Comparison of ENCODE assay signal across 19 cellular contexts in the genomic region with DNA sequence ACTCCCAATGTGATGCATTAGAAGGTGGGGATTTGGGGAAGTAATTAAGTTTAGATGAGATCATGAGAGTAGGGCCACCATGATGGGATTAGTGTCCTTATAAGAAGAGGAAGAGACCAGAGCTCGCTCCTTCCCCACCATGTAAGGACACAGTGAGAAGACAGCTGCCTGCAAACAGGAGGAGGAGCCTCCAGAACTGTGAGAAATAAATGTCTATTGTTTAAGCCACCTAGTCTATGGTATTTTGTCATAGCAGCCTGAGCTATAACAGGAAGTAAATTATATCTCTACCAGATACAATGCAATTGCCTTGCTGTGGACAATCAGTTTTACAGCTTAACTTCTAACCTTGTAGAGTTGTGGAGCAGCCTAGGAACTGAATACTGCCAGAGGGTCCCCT. TPM values are rescaled to one million over a fixed set of nuclear protein-coding genes. Genes with fewer than 3 reads are reported as not detected.
A peak's percentile ranks its signal among the peaks of the same experiment; 100 is the strongest.
DNase-seq lines count a peak whose midpoint lies in the region; ATAC-seq, FAIRE-seq and TF ChIP-seq lines count a peak whose summit lies in the region.
"Had no signal": no experiment of that assay in that cellular context is flagged by ENCODE, and none has a peak within 500 bp of the region (broad histone marks: within the 10 kb centered on the region; RNA-seq: fewer than 3 reads in every experiment).

No MANE protein-coding gene starts in this region.

- RAD21 ChIA-PET in GM12878 (lab: Charles Lee; ENCODE audit: unreplicated experiment): interaction anchor here (0.9 to 3.2 kb wide), 6 partner anchors 10 to 167 kb away, joined by 4 to 19 read pairs (median 6); no protein-coding TSS in a partner anchor

- WGBS in GM12878 (ENCODE audit: insufficient coverage, insufficient replicate concordance, low lambda C conversion rate, missing lambda C conversion rate): 100% methylated on average over 1 of the region's 1 CpG
- WGBS in heart right ventricle, 2 donors: 78 to 83% methylated on average over 1 of the region's 1 CpG

- H3K4me2 ChIP-seq in GM12878 (ENCODE audit: control insufficient read depth, insufficient read depth): no peak overlapping the region

- TF ChIP-seq EP300 in GM12878 (IDR thresholded peaks at IDR 0.05; ENCODE audit: borderline replicate concordance in 1 of 2, control insufficient read depth in 1 of 2, low read depth in 2 of 2, low read length in 2 of 2): no peak

- SMC1A ChIA-PET in GM12878 (lab: Charles Lee; ENCODE audit: uncharacterized antibody, unreplicated experiment): interaction anchor here (1.0 to 12.0 kb wide), 11 partner anchors 10 to 338 kb away, joined by 3 to 192 read pairs (median 12); no protein-coding TSS in a partner anchor

- H3K9me3 ChIP-seq in GM12878 (replicated peaks; ENCODE audit: control insufficient read depth, insufficient read depth, low read length) (no peaks in the 10 kb centered on the region), heart right ventricle (peaks cover 0 to 12% (median 0%) of the 10 kb centered on the region in 11 donors)

- peaks cover 26% of the 10 kb centered on the region for H3K4me1 Mint-ChIP-seq in CD14-positive monocyte
- peaks cover 6% of the 10 kb centered on the region for H3K4me1 Mint-ChIP-seq in activated T-helper 2 cell treated with anti-CD3 and anti-CD28 coated beads, Interferon-gamma antibody, Interleukin-2, Interleukin-4, amounts not matched to agents 10 μg/mL and 5 μg/mL and 100 μg/mL, durations not matched to agents 14 hours and 24 hours and 36 hours (ENCODE audit: low read depth)

- H3K4me3 ChIP-seq in GM12878: no peak overlapping the region
- H3K4me3 ChIP-seq in heart right ventricle: no peak overlapping the region

- DNase-seq in CD14-positive monocyte (ENCODE audit: low spot score) (peak; percentile 70), NOMO-1 treated with DMSO at 0.1 percent for 48 hours (lab: John Stamatoyannopoulos, UW; ENCODE audit: unreplicated experiment) (peak; percentile 100), GM12878 (ENCODE audit: low read depth, low spot score) (no peak), heart right ventricle (no peak), H4 (ENCODE audit: low spot score) (no peak)
- DNase-seq in activated T-helper 2 cell treated with anti-CD3 and anti-CD28 coated beads, Interferon-gamma antibody, Interleukin-2, Interleukin-4, amounts not matched to agents 10 μg/mL and 5 μg/mL and 100 μg/mL, durations not matched to agents 14 hours and 24 hours and 36 hours (ENCODE audit: low spot score): no peak
- DNase-seq: activated naive CD8-positive, alpha-beta T cell treated with anti-CD3 and anti-CD28 coated beads, Interleukin-2, amount 50 U/mL, for 24 hours; central memory CD4-positive, alpha-beta T cell; hypothalamus; NCI-H1417; NCI-H2171 treated with DMSO at 0.1 percent for 48 hours; SHP77; stimulated activated CD4-positive, alpha-beta T cell treated with anti-CD3 and anti-CD28 coated beads, Interleukin-4, amount 100 ng/mL, for 1 hour; stimulated activated CD8-positive, alpha-beta memory T cell treated with anti-CD3 and anti-CD28 coated beads, Interleukin-4, amount 100 ng/mL, for 48 hours; T-helper 9 cell had no signal

- ATAC-seq in GM19351 (IDR thresholded peaks at IDR 0.05; ENCODE audit: unreplicated experiment): peak; percentile 60
- ATAC-seq in GM12878: peak; percentile 17; the same call in 2 of the 3 replicates
- no peak for ATAC-seq in heart right ventricle
- ATAC-seq in GM19397 (IDR thresholded peaks at IDR 0.05; ENCODE audit: unreplicated experiment): no peak
- ATAC-seq: activated naive CD8-positive, alpha-beta T cell treated with anti-CD3 and anti-CD28 coated beads, Interleukin-2, amount 50 U/mL, for 24 hours; HCT116 had no signal

- peaks cover 27% of the 10 kb centered on the region for H3K4me1 ChIP-seq in GM12878 (ENCODE audit: control insufficient read depth, insufficient read depth, low read length)
- peaks cover under 1 to 34% (median 16%) of the 10 kb centered on the region in 9 donors for H3K4me1 ChIP-seq in heart right ventricle

- H3K27me3 ChIP-seq in GM12878 (replicated peaks in 1 of 2; ENCODE audit: control insufficient read depth in 2 of 2, insufficient read depth in 2 of 2, low read length in 1 of 2) (no peaks in the 10 kb centered on the region), heart right ventricle (no peaks in the 10 kb centered on the region)

- no peaks in the 10 kb centered on the region for H4K20me1 ChIP-seq in GM12878 (ENCODE audit: control insufficient read depth, insufficient read depth)

- peaks cover 45% of the 10 kb centered on the region for H3K79me2 ChIP-seq in GM12878 (ENCODE audit: control insufficient read depth, insufficient read depth, low read length)

- peak overlapping the region in 6 of 7 donors; percentile 19 to 92 (median 63) for H3K27ac Mint-ChIP-seq in CD14-positive monocyte
- no peak overlapping the region for H3K27ac Mint-ChIP-seq in activated T-helper 2 cell treated with anti-CD3 and anti-CD28 coated beads, Interferon-gamma antibody, Interleukin-2, Interleukin-4, amounts not matched to agents 10 μg/mL and 5 μg/mL and 100 μg/mL, durations not matched to agents 14 hours and 24 hours and 36 hours
- H3K27ac Mint-ChIP-seq: activated naive CD8-positive, alpha-beta T cell treated with anti-CD3 and anti-CD28 coated beads, Interleukin-2, amount 50 U/mL, for 24 hours had no signal

- no peak overlapping the region for H3K9ac ChIP-seq in GM12878 (ENCODE audit: control insufficient read depth, insufficient read depth, low read length)

- no peak overlapping the region for H3K4me3 Mint-ChIP-seq in CD14-positive monocyte
- H3K4me3 Mint-ChIP-seq in activated T-helper 2 cell treated with anti-CD3 and anti-CD28 coated beads, Interferon-gamma antibody, Interleukin-2, Interleukin-4, amounts not matched to agents 10 μg/mL and 5 μg/mL and 100 μg/mL, durations not matched to agents 14 hours and 24 hours and 36 hours (ENCODE audit: low read depth): no peak overlapping the region
- H3K4me3 Mint-ChIP-seq: activated naive CD8-positive, alpha-beta T cell treated with anti-CD3 and anti-CD28 coated beads, Interleukin-2, amount 50 U/mL, for 24 hours had no signal

- FAIRE-seq in GM12878 (lab: Jason Lieb, UNC): no peak
- FAIRE-seq: G401.6 had no signal

- H3K27ac ChIP-seq in GM12878 (ENCODE audit: control insufficient read depth, insufficient read depth) (peak overlapping the region; percentile 47), heart right ventricle (no peak overlapping the region)

- H3K36me3 ChIP-seq in GM12878 (ENCODE audit: control insufficient read depth in 2 of 2, insufficient read depth in 2 of 2, low read length in 1 of 2): peaks cover 35 to 38% of the 10 kb centered on the region in 2 experiments; a peak in 3 of 4 replicates
- peaks cover 0 to 13% (median 0%) of the 10 kb centered on the region in 9 donors for H3K36me3 ChIP-seq in heart right ventricle

- no peak overlapping the region for H2AFZ ChIP-seq in GM12878 (ENCODE audit: control insufficient read depth, low read depth, low read length)

- H3K27me3 Mint-ChIP-seq in CD14-positive monocyte (ENCODE audit: low read depth in 3 of 3): peaks cover 0 to 3% (median 0%) of the 10 kb centered on the region in 3 donors
- no peaks in the 10 kb centered on the region for H3K27me3 Mint-ChIP-seq in activated T-helper 2 cell treated with anti-CD3 and anti-CD28 coated beads, Interferon-gamma antibody, Interleukin-2, Interleukin-4, amounts not matched to agents 10 μg/mL and 5 μg/mL and 100 μg/mL, durations not matched to agents 14 hours and 24 hours and 36 hours (ENCODE audit: low read depth)
- H3K27me3 Mint-ChIP-seq: activated naive CD8-positive, alpha-beta T cell treated with anti-CD3 and anti-CD28 coated beads, Interleukin-2, amount 50 U/mL, for 24 hours had no signal

- H3K36me3 Mint-ChIP-seq in CD14-positive monocyte: no peaks in the 10 kb centered on the region
- peaks cover 32% of the 10 kb centered on the region for H3K36me3 Mint-ChIP-seq in activated T-helper 2 cell treated with anti-CD3 and anti-CD28 coated beads, Interferon-gamma antibody, Interleukin-2, Interleukin-4, amounts not matched to agents 10 μg/mL and 5 μg/mL and 100 μg/mL, durations not matched to agents 14 hours and 24 hours and 36 hours (ENCODE audit: low read depth)

- no peak for TF ChIP-seq RAD21 in GM12878 (IDR thresholded peaks at IDR 0.05; ENCODE audit: insufficient read depth, low read depth, low read length)

- POLR2A ChIA-PET in GM12878 (lab: Charles Lee): interaction anchor here (0.8 to 3.1 kb wide), 3 partner anchors 14 to 58 kb away, joined by 3 to 12 read pairs (median 3); a partner anchor contains a TSS

- in situ Hi-C loops in GM12878 (cut with MboI): no loop called here

- TF ChIP-seq CTCF in CD14-positive monocyte (IDR thresholded peaks at IDR 0.05) (no peak), GM12878 (IDR thresholded peaks at IDR 0.05 in 2 of 3, conservative IDR thresholded peaks at IDR 0.05 in 1 of 3; ENCODE audit: control insufficient read depth in 2 of 3, extremely low read depth in 1 of 3, insufficient read depth in 1 of 3, low read depth in 3 of 3, low read length in 3 of 3) (no peak), heart right ventricle (IDR thresholded peaks at IDR 0.05) (no peak)

- no TSS peak for BruUV-seq in GM12878 (replicated peaks; lab: Mats Ljungman, UMichigan)

- CTCF ChIA-PET in GM12878 (lab: Yijun Ruan, JAX): interaction anchor here (0.8 to 2.7 kb wide), 8 partner anchors 14 to 169 kb away, joined by 3 to 26 read pairs (median 5); no protein-coding TSS in a partner anchor

- intact Hi-C loops in CD14-positive monocyte (cut with micrococcal nuclease) (no loop called here), GM12878 (cut with micrococcal nuclease; ENCODE audit: unreplicated experiment) (no loop called here), heart right ventricle (cut with DNase I) (loop anchor here in 4 of 10 donors (5.0 to 10.0 kb wide), 3 partner anchors 45 to 337 kb away; a partner anchor contains a TSS)
- intact Hi-C loops in activated T-helper 2 cell treated with anti-CD3 and anti-CD28 coated beads, Interferon-gamma antibody, Interleukin-2, Interleukin-4, amounts not matched to agents 10 μg/mL and 5 μg/mL and 100 μg/mL, durations not matched to agents 14 hours and 24 hours and 36 hours (cut with micrococcal nuclease): no loop called here

- no peak for TF ChIP-seq POLR2A in GM12878 (IDR thresholded peaks at IDR 0.05; ENCODE audit: low read depth, low read length)

- peaks cover 0 to 4% (median 0%) of the 10 kb centered on the region in 7 donors for H3K9me3 Mint-ChIP-seq in CD14-positive monocyte
- no peaks in the 10 kb centered on the region for H3K9me3 Mint-ChIP-seq in activated T-helper 2 cell treated with anti-CD3 and anti-CD28 coated beads, Interferon-gamma antibody, Interleukin-2, Interleukin-4, amounts not matched to agents 10 μg/mL and 5 μg/mL and 100 μg/mL, durations not matched to agents 14 hours and 24 hours and 36 hours

RNA-seq across cellular contexts. Expression of a gene that starts 58.0 kb away (rescaled TPM):
- polyA plus RNA-seq in CD14-positive monocyte (not detected), GM12878 (2011; rRNA removed) (11.0 and 12.7 TPM in 2 replicates), GM12878 (2014; fragmentation: Illumina TruSeq; extraction: Trizol) (22.7 and 27.0 TPM in 2 replicates), GM12878 (2014; fragmentation: Nextera tagmentation; extraction: Ambion mirVana) (1 to 10 TPM; 5.9 to 6.1 TPM), GM12878 (2014; rRNA removed) (19.6 and 20.7 TPM in 2 replicates), GM12878 (2016; fragmentation: Nextera tagmentation; extraction: Ambion mirVana) (1 to 10 TPM; 4.9 to 9.5 TPM), heart right ventricle (1 to 10 TPM in 1 of 2 donors, under 1 TPM in 1; 0.46 to 1.2 TPM)
- 51.1 and 53.7 TPM in 2 replicates for total RNA-seq in GM12878 (2013; cell fraction: nucleolus; rRNA removed)
- total RNA-seq in GM12878 (2014; rRNA removed) (17.0 and 18.6 TPM in 2 replicates), GM12878 (2014; rRNA removed; fragmentation: Illumina TruSeq; extraction: Trizol) (20.3 and 20.4 TPM in 2 replicates), GM12878 (2021) (58.4 and 61.6 TPM in 2 replicates), heart right ventricle (10 to 100 TPM in 6 of 10 donors, 1 to 10 TPM in 4; 1.9 to 33.0 (median 19.8) TPM)
- 12.2 TPM for polyA plus RNA-seq in GM12878 (2011; ENCODE audit: low read depth)
- polyA plus RNA-seq in GM12878 (2011; cell fraction: cytosol; rRNA removed): 16.9 and 17.7 TPM in 2 replicates
- polyA plus RNA-seq in GM12878 (2011; cell fraction: nucleus; rRNA removed): 24.0 and 29.2 TPM in 2 replicates
- 19.6 TPM in 2 replicates for polyA plus RNA-seq in GM12878 (2012)
- polyA minus RNA-seq in GM12878 (2011; rRNA and poly(A)+ RNA removed): 42.2 and 53.6 TPM in 2 replicates
- 28.3 and 29.6 TPM in 2 replicates for polyA minus RNA-seq in GM12878 (2011; cell fraction: cytosol; rRNA and poly(A)+ RNA removed)
- polyA minus RNA-seq in GM12878 (2011; cell fraction: nucleus; rRNA and poly(A)+ RNA removed): 13.7 and 27.7 TPM in 2 replicates
- 31.1 and 31.5 TPM in 2 replicates for total RNA-seq in activated T-helper 2 cell treated with anti-CD3 and anti-CD28 coated beads, Interferon-gamma antibody, Interleukin-2, Interleukin-4, amounts not matched to agents 10 μg/mL and 5 μg/mL and 100 μg/mL, durations not matched to agents 14 hours and 24 hours and 36 hours
- 1.1 and 1.3 TPM in 2 replicates for total RNA-seq in H4 (2014; rRNA removed; shearing (Covaris generic))

Comparison
In these comparisons a context has a peak if more than half of its experiments do, and no peak if none do; other contexts are left out.
1. DNase-seq: peak in CD14-positive monocyte (single experiment) and NOMO-1 treated with DMSO at 0.1 percent for 48 hours (single experiment); none in GM12878 (single experiment), heart right ventricle (0 of 2), activated T-helper 2 cell treated with anti-CD3 and anti-CD28 coated beads, Interferon-gamma antibody, Interleukin-2, Interleukin-4, amounts not matched to agents 10 μg/mL and 5 μg/mL and 100 μg/mL, durations not matched to agents 14 hours and 24 hours and 36 hours (single experiment) and H4 (single experiment).
2. ATAC-seq: peak in GM19351 (single experiment) and GM12878 (single experiment); none in heart right ventricle (0 of 8) and GM19397 (single experiment).